1 cellular context compared by ENCODE assay signal in the genomic region with DNA sequence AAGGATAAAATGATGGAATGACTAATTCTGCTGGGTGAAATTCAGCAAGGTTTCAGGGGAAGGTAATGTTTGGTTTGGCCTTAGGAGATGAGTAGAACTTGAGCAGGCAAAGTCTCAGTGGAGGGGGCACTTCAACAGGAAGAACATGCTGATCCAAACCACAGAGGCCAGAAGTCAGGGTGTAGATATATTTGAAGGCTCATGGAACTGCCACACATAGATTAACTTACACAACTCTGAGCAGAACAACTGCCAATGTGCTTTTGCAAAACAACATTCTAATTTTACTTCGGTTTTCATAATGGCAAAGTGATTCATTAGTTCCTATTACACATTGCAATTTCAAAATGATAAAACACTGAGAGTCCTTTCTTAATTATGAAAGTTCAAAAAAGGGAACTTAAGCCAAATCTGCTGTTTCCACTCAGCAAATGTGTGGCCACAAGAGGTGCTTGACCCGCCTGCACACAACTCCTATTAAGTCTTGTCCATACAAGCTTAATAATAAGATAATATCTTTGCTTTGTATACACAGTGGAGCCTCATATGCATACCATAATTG.
A peak's percentile ranks its signal among the peaks of the same experiment; 100 is the strongest.
TF ChIP-seq lines count a peak whose summit lies in the region.

No MANE protein-coding gene starts in this region.

TF ChIP-seq in GM12878, 131 proteins besides CTCF, POLR2A, EP300 and RAD21 (continued from another document):
- TF ChIP-seq, protein P1, sequence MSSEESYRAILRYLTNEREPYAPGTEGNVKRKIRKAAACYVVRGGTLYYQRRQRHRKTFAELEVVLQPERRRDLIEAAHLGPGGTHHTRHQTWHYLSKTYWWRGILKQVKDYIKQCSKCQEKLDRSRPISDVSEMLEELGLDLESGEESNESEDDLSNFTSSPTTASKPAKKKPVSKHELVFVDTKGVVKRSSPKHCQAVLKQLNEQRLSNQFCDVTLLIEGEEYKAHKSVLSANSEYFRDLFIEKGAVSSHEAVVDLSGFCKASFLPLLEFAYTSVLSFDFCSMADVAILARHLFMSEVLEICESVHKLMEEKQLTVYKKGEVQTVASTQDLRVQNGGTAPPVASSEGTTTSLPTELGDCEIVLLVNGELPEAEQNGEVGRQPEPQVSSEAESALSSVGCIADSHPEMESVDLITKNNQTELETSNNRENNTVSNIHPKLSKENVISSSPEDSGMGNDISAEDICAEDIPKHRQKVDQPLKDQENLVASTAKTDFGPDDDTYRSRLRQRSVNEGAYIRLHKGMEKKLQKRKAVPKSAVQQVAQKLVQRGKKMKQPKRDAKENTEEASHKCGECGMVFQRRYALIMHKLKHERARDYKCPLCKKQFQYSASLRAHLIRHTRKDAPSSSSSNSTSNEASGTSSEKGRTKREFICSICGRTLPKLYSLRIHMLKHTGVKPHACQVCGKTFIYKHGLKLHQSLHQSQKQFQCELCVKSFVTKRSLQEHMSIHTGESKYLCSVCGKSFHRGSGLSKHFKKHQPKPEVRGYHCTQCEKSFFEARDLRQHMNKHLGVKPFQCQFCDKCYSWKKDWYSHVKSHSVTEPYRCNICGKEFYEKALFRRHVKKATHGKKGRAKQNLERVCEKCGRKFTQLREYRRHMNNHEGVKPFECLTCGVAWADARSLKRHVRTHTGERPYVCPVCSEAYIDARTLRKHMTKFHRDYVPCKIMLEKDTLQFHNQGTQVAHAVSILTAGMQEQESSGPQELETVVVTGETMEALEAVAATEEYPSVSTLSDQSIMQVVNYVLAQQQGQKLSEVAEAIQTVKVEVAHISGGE (CRISPR knock-in tag; IDR thresholded peaks at IDR 0.05), result no peak
- 0 out of 2 replicates have a peak, but pooled peaks have one; percentile 77 for TF ChIP-seq STAT3 (IDR thresholded peaks at IDR 0.05; ENCODE audit: low read depth, low read length)
- TF ChIP-seq, protein P2, sequence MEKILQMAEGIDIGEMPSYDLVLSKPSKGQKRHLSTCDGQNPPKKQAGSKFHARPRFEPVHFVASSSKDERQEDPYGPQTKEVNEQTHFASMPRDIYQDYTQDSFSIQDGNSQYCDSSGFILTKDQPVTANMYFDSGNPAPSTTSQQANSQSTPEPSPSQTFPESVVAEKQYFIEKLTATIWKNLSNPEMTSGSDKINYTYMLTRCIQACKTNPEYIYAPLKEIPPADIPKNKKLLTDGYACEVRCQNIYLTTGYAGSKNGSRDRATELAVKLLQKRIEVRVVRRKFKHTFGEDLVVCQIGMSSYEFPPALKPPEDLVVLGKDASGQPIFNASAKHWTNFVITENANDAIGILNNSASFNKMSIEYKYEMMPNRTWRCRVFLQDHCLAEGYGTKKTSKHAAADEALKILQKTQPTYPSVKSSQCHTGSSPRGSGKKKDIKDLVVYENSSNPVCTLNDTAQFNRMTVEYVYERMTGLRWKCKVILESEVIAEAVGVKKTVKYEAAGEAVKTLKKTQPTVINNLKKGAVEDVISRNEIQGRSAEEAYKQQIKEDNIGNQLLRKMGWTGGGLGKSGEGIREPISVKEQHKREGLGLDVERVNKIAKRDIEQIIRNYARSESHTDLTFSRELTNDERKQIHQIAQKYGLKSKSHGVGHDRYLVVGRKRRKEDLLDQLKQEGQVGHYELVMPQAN (conservative IDR thresholded peaks at IDR 0.05), result no peak
- TF ChIP-seq KAT2A (conservative IDR thresholded peaks at IDR 0.05; ENCODE audit: control insufficient read depth, low read depth, low read length), result no peak
- TF ChIP-seq NBN (IDR thresholded peaks at IDR 0.05), result 0 out of 2 replicates have a peak, but pooled peaks have one; percentile 30
- 0 out of 2 replicates have a peak, but pooled peaks have one; percentile 26 for TF ChIP-seq IKZF1 (conservative IDR thresholded peaks at IDR 0.05)
- TF ChIP-seq FOXK2 (IDR thresholded peaks at IDR 0.05), result no peak
- TF ChIP-seq, protein P3, sequence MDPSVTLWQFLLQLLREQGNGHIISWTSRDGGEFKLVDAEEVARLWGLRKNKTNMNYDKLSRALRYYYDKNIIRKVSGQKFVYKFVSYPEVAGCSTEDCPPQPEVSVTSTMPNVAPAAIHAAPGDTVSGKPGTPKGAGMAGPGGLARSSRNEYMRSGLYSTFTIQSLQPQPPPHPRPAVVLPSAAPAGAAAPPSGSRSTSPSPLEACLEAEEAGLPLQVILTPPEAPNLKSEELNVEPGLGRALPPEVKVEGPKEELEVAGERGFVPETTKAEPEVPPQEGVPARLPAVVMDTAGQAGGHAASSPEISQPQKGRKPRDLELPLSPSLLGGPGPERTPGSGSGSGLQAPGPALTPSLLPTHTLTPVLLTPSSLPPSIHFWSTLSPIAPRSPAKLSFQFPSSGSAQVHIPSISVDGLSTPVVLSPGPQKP (IDR thresholded peaks at IDR 0.05; ENCODE audit: low read depth, low read length), result no peak
- no peak for TF ChIP-seq BCL11A (IDR thresholded peaks at IDR 0.05; ENCODE audit: low read depth, low read length)
- no peak for TF ChIP-seq FOXM1 (IDR thresholded peaks at IDR 0.05; ENCODE audit: low read depth, low read length)
- no peak for TF ChIP-seq TAF1 (IDR thresholded peaks at IDR 0.05; ENCODE audit: borderline replicate concordance, low read depth, low read length)
- TF ChIP-seq RFX5 (IDR thresholded peaks at IDR 0.05; ENCODE audit: low read depth, low read length), result no peak
- TF ChIP-seq CHD2 (IDR thresholded peaks at IDR 0.05; ENCODE audit: borderline replicate concordance, low read depth, low read length), result no peak
- TF ChIP-seq MTA2 (IDR thresholded peaks at IDR 0.05; ENCODE audit: low read depth), result peak; percentile 77
- TF ChIP-seq NR2C2 (IDR thresholded peaks at IDR 0.05; ENCODE audit: borderline replicate concordance, control insufficient read depth, insufficient read length, low read depth), result no peak
- no peak for TF ChIP-seq EED (IDR thresholded peaks at IDR 0.05; ENCODE audit: low read depth)
- TF ChIP-seq JUNB (IDR thresholded peaks at IDR 0.05), result 0 out of 2 replicates have a peak, but pooled peaks have one; percentile 27
- TF ChIP-seq NR2F1 (conservative IDR thresholded peaks at IDR 0.05), result peak; percentile 76
- no peak for TF ChIP-seq SIN3A (IDR thresholded peaks at IDR 0.05; ENCODE audit: low read depth, low read length)
- TF ChIP-seq CBX5 (IDR thresholded peaks at IDR 0.05; ENCODE audit: low read depth), result no peak
- no peak for TF ChIP-seq RBBP5 (conservative IDR thresholded peaks at IDR 0.05)
- TF ChIP-seq STAT1 (conservative IDR thresholded peaks at IDR 0.05), result no peak
- no peak for TF ChIP-seq NR2C1 (IDR thresholded peaks at IDR 0.05)
- peak in 1 of 2 experiments; percentile 17; a peak in 1 of 4 replicates for TF ChIP-seq IKZF2 (IDR thresholded peaks at IDR 0.05)
- TF ChIP-seq, protein P4, sequence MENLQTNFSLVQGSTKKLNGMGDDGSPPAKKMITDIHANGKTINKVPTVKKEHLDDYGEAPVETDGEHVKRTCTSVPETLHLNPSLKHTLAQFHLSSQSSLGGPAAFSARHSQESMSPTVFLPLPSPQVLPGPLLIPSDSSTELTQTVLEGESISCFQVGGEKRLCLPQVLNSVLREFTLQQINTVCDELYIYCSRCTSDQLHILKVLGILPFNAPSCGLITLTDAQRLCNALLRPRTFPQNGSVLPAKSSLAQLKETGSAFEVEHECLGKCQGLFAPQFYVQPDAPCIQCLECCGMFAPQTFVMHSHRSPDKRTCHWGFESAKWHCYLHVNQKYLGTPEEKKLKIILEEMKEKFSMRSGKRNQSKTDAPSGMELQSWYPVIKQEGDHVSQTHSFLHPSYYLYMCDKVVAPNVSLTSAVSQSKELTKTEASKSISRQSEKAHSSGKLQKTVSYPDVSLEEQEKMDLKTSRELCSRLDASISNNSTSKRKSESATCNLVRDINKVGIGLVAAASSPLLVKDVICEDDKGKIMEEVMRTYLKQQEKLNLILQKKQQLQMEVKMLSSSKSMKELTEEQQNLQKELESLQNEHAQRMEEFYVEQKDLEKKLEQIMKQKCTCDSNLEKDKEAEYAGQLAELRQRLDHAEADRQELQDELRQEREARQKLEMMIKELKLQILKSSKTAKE (IDR thresholded peaks at IDR 0.05; ENCODE audit: low read depth, poor library complexity, severe bottlenecking), result no peak
- no peak for TF ChIP-seq WRNIP1 (IDR thresholded peaks at IDR 0.05; ENCODE audit: borderline replicate concordance, low read depth, low read length)
- no peak for TF ChIP-seq MYC (IDR thresholded peaks at IDR 0.05; ENCODE audit: insufficient read depth, insufficient read length, insufficient replicate concordance, low read length, severe bottlenecking)
- TF ChIP-seq CREM (IDR thresholded peaks at IDR 0.05; ENCODE audit: low read depth), result 0 out of 2 replicates have a peak, but pooled peaks have one; percentile 16
- TF ChIP-seq POLR2AphosphoS5 (IDR thresholded peaks at IDR 0.05; ENCODE audit: low read length), result no peak
- no peak; the same call in 1 of the 2 replicates for TF ChIP-seq BMI1 (IDR thresholded peaks at IDR 0.05; ENCODE audit: borderline replicate concordance)
- TF ChIP-seq DPF2 (IDR thresholded peaks at IDR 0.05), result peak; percentile 58; the same call in 1 of the 2 replicates
- TF ChIP-seq, protein P5, sequence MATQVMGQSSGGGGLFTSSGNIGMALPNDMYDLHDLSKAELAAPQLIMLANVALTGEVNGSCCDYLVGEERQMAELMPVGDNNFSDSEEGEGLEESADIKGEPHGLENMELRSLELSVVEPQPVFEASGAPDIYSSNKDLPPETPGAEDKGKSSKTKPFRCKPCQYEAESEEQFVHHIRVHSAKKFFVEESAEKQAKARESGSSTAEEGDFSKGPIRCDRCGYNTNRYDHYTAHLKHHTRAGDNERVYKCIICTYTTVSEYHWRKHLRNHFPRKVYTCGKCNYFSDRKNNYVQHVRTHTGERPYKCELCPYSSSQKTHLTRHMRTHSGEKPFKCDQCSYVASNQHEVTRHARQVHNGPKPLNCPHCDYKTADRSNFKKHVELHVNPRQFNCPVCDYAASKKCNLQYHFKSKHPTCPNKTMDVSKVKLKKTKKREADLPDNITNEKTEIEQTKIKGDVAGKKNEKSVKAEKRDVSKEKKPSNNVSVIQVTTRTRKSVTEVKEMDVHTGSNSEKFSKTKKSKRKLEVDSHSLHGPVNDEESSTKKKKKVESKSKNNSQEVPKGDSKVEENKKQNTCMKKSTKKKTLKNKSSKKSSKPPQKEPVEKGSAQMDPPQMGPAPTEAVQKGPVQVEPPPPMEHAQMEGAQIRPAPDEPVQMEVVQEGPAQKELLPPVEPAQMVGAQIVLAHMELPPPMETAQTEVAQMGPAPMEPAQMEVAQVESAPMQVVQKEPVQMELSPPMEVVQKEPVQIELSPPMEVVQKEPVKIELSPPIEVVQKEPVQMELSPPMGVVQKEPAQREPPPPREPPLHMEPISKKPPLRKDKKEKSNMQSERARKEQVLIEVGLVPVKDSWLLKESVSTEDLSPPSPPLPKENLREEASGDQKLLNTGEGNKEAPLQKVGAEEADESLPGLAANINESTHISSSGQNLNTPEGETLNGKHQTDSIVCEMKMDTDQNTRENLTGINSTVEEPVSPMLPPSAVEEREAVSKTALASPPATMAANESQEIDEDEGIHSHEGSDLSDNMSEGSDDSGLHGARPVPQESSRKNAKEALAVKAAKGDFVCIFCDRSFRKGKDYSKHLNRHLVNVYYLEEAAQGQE (IDR thresholded peaks at IDR 0.05; ENCODE audit: low read depth, low read length), result no peak
- TF ChIP-seq ZSCAN29 (IDR thresholded peaks at IDR 0.05), result no peak
- TF ChIP-seq, protein P6, sequence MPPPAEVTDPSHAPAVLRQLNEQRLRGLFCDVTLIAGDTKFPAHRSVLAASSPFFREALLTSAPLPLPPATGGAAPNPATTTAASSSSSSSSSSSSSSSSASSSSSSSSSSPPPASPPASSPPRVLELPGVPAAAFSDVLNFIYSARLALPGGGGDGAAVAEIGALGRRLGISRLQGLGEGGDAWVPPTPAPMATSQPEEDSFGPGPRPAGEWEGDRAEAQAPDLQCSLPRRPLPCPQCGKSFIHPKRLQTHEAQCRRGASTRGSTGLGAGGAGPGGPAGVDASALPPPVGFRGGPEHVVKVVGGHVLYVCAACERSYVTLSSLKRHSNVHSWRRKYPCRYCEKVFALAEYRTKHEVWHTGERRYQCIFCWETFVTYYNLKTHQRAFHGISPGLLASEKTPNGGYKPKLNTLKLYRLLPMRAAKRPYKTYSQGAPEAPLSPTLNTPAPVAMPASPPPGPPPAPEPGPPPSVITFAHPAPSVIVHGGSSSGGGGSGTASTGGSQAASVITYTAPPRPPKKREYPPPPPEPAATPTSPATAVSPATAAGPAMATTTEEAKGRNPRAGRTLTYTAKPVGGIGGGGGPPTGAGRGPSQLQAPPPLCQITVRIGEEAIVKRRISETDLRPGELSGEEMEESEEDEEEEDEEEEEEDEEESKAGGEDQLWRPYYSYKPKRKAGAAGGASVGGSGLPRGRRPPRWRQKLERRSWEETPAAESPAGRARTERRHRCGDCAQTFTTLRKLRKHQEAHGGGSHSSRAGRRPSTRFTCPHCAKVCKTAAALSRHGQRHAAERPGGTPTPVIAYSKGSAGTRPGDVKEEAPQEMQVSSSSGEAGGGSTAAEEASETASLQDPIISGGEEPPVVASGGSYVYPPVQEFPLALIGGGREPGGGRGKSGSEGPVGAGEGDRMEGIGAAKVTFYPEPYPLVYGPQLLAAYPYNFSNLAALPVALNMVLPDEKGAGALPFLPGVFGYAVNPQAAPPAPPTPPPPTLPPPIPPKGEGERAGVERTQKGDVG (CRISPR knock-in tag; IDR thresholded peaks at IDR 0.05), result no peak
- peak; percentile 4; the same call in 1 of the 2 replicates for TF ChIP-seq RUNX3 (IDR thresholded peaks at IDR 0.05; ENCODE audit: low read length)
- TF ChIP-seq, protein P7, sequence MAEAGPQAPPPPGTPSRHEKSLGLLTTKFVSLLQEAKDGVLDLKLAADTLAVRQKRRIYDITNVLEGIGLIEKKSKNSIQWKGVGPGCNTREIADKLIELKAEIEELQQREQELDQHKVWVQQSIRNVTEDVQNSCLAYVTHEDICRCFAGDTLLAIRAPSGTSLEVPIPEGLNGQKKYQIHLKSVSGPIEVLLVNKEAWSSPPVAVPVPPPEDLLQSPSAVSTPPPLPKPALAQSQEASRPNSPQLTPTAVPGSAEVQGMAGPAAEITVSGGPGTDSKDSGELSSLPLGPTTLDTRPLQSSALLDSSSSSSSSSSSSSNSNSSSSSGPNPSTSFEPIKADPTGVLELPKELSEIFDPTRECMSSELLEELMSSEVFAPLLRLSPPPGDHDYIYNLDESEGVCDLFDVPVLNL (IDR thresholded peaks at IDR 0.05; ENCODE audit: low read depth, low read length), result no peak
